9 cellular contexts compared by ENCODE assay signal in genomic region chr11:134907636-134908035, GRCh38.
"Had no signal": no experiment of that assay in that cellular context is flagged by ENCODE, and none has a peak within 500 bp of the region (broad histone marks: within the 10 kb centered on the region; RNA-seq: fewer than 3 reads in every experiment).

No MANE protein-coding gene starts in this region.

- H3K9ac ChIP-seq: GM23248 had no signal

- H3K9me3 Mint-ChIP-seq: GM23338, H9 had no signal

- H3K4me2 ChIP-seq: GM23338 had no signal

- H3K4me1 Mint-ChIP-seq: GM23338 had no signal

- H3K4me1 ChIP-seq: HAP-1 had no signal

- H3K4me3 ChIP-seq: GM23248, GM23338, HAP-1 had no signal

- ATAC-seq: GM23338, HCT116 had no signal

- H3K9me3 ChIP-seq: HAP-1 had no signal

- H3K4me3 Mint-ChIP-seq: GM23338, H9, HFFc6 had no signal

- H3K27ac Mint-ChIP-seq: GM23338, H9, HFFc6 had no signal

- H3K27ac ChIP-seq: GM23248 had no signal

- DNase-seq: GM23248, GOT3, H7, H9, HCEC 1CT, HFFc6 had no signal

- H3K36me3 ChIP-seq: HAP-1 had no signal
